1 cellular context compared by ENCODE assay signal in genomic region chr5:93421498-93421897, GRCh38.
TF ChIP-seq lines count a peak whose summit lies in the region.

No MANE protein-coding gene starts in this region.

TF ChIP-seq in WTC11, 78 proteins besides CTCF, POLR2A, EP300 and RAD21 (continued from another document):
- TF ChIP-seq ZSCAN18 (CRISPR knock-in tag; IDR thresholded peaks at IDR 0.05) (peak; percentile 63; the same call in 1 of the 2 replicates), ZNF317 (CRISPR knock-in tag; IDR thresholded peaks at IDR 0.05; ENCODE audit: borderline replicate concordance, low read depth) (no peak), E2F5 (CRISPR knock-in tag; IDR thresholded peaks at IDR 0.05) (0 out of 2 replicates have a peak, but pooled peaks have one; percentile 28), HMGA2 (CRISPR knock-in tag; IDR thresholded peaks at IDR 0.05) (0 out of 2 replicates have a peak, but pooled peaks have one; percentile 7), FOXJ3 (CRISPR knock-in tag; IDR thresholded peaks at IDR 0.05; ENCODE audit: borderline replicate concordance) (no peak), ZNF425 (CRISPR knock-in tag; conservative IDR thresholded peaks at IDR 0.05) (no peak)
- TF ChIP-seq, protein P1, sequence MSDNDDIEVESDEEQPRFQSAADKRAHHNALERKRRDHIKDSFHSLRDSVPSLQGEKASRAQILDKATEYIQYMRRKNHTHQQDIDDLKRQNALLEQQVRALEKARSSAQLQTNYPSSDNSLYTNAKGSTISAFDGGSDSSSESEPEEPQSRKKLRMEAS (CRISPR knock-in tag; IDR thresholded peaks at IDR 0.05), result no peak
- TF ChIP-seq, protein P2, sequence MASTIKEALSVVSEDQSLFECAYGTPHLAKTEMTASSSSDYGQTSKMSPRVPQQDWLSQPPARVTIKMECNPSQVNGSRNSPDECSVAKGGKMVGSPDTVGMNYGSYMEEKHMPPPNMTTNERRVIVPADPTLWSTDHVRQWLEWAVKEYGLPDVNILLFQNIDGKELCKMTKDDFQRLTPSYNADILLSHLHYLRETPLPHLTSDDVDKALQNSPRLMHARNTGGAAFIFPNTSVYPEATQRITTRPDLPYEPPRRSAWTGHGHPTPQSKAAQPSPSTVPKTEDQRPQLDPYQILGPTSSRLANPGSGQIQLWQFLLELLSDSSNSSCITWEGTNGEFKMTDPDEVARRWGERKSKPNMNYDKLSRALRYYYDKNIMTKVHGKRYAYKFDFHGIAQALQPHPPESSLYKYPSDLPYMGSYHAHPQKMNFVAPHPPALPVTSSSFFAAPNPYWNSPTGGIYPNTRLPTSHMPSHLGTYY (CRISPR knock-in tag; IDR thresholded peaks at IDR 0.05), result peak; percentile 81; the same call in 1 of the 2 replicates
